Comparison of ENCODE assay signal across 8 cellular contexts in genomic region chr19:48493718-48494515, GRCh38. TPM values are rescaled to one million over a fixed set of nuclear protein-coding genes. Genes with fewer than 3 reads are reported as not detected.
A peak's percentile ranks its signal among the peaks of the same experiment; 100 is the strongest.
DNase-seq lines count a peak whose midpoint lies in the region; ATAC-seq and TF ChIP-seq lines count a peak whose summit lies in the region.

No MANE protein-coding gene starts in this region.

- CTCF ChIA-PET in A673 (lab: Charles Lee), result interaction anchor here (0.5 to 1.4 kb wide), 5 partner anchors 12 to 103 kb away, joined by 3 to 12 read pairs (median 7); partner anchors contain the start of gene KDELR1

- intact Hi-C loops in A673 (cut with micrococcal nuclease; ENCODE audit: unreplicated experiment), result loop anchor here (5.0 kb wide), 1 partner anchor 172 kb away; a partner anchor contains a TSS

- H3K4ac ChIP-seq in mesenchymal stem cell (ENCODE audit: low read depth in 1 of 2, low read length in 2 of 2), result peak overlapping the region; percentile 13 to 79

- H3K4me1 ChIP-seq in A673 (ENCODE audit: insufficient read depth, low read length, poor library complexity, severe bottlenecking) (peaks cover 38% of the 10 kb centered on the region), mesenchymal stem cell (ENCODE audit: control insufficient read depth, insufficient read depth, low read depth, low read length) (peaks cover 23% of the 10 kb centered on the region)

- peak overlapping the region; percentile 81 for H4K8ac ChIP-seq in mesenchymal stem cell (ENCODE audit: low read length)

- H3K18ac ChIP-seq in mesenchymal stem cell (ENCODE audit: low read depth in 1 of 2, low read length in 2 of 2), result peak overlapping the region; percentile 86 to 87

- no peak overlapping the region for H2BK12ac ChIP-seq in mesenchymal stem cell (ENCODE audit: low read length in 2 of 2)

- no peak overlapping the region for H2AK5ac ChIP-seq in mesenchymal stem cell (ENCODE audit: low read length, severe bottlenecking)

- H3K9me3 ChIP-seq in A673 (ENCODE audit: low read depth, low read length, poor library complexity, severe bottlenecking), result no peaks in the 10 kb centered on the region
- H3K9me3 ChIP-seq in mesenchymal stem cell (ENCODE audit: control insufficient read depth, low read length), result no peaks in the 10 kb centered on the region

- H3K27ac ChIP-seq in A673 (ENCODE audit: low read depth, low read length, poor library complexity, severe bottlenecking), result peak overlapping the region; percentile 73
- no peak overlapping the region for H3K27ac ChIP-seq in brain microvascular endothelial cell
- no peak overlapping the region for H3K27ac ChIP-seq in mesenchymal stem cell (ENCODE audit: low read length, poor library complexity, severe bottlenecking)

- TF ChIP-seq CTCF in A673 (conservative IDR thresholded peaks at IDR 0.05; ENCODE audit: low read depth, low read length), result no peak
- no peak for TF ChIP-seq CTCF in brain microvascular endothelial cell (IDR thresholded peaks at IDR 0.05; ENCODE audit: low read depth, low read length, missing control alignments)

- no TSS peak for BruUV-seq in A673 (replicated peaks; lab: Mats Ljungman, UMichigan)

- H3K4me3 ChIP-seq in A673 (ENCODE audit: low read depth, low read length, poor library complexity, severe bottlenecking) (peak overlapping the region; percentile 61), brain microvascular endothelial cell (ENCODE audit: low read depth, low read length) (peak overlapping the region; percentile 60), mesenchymal stem cell (ENCODE audit: insufficient read depth in 1 of 2, low read depth in 1 of 2, low read length in 2 of 2) (peak overlapping the region; percentile 53 to 76)

- 12% methylated on average over 55 of the region's 74 CpGs for WGBS in mesenchymal stem cell

- H3K27me3 ChIP-seq in A673 (replicated peaks; ENCODE audit: insufficient read depth, low read depth, low read length, poor library complexity), result peaks cover under 1% of the 10 kb centered on the region
- H3K27me3 ChIP-seq in brain microvascular endothelial cell (replicated peaks), result peaks cover 18% of the 10 kb centered on the region
- H3K27me3 ChIP-seq in mesenchymal stem cell (ENCODE audit: control insufficient read depth in 1 of 2, insufficient read depth in 1 of 2, low read length in 2 of 2), result peaks cover 27 to 50% of the 10 kb centered on the region in 2 experiments

- in situ Hi-C loops in brain microvascular endothelial cell (cut with HindIII; ENCODE audit: low pct_ligation_motif_present, low sequenced_read_pairs), result no loop called here

- H3K4me2 ChIP-seq in mesenchymal stem cell (ENCODE audit: low read length, poor library complexity, severe bottlenecking), result peak overlapping the region; percentile 33

- H3K36me3 ChIP-seq in A673 (ENCODE audit: insufficient read depth, low read length, poor library complexity, severe bottlenecking), result no peaks in the 10 kb centered on the region
- no peaks in the 10 kb centered on the region for H3K36me3 ChIP-seq in brain microvascular endothelial cell (replicated peaks)
- no peaks in the 10 kb centered on the region for H3K36me3 ChIP-seq in mesenchymal stem cell (ENCODE audit: control insufficient read depth in 1 of 2, insufficient read depth in 2 of 2, low read depth in 1 of 2, low read length in 2 of 2)

- H2BK5ac ChIP-seq in mesenchymal stem cell (ENCODE audit: low read depth, low read length, poor library complexity, severe bottlenecking), result no peak overlapping the region

- H3K23ac ChIP-seq in mesenchymal stem cell (ENCODE audit: low read length in 2 of 2), result peak overlapping the region in 1 of 2 experiments; percentile 34

- ATAC-seq in HG02571 (IDR thresholded peaks at IDR 0.05; ENCODE audit: unreplicated experiment) (peak; percentile 4), HG03354 (IDR thresholded peaks at IDR 0.05; ENCODE audit: poor library complexity, severe bottlenecking, unreplicated experiment) (no peak), GM19452 (IDR thresholded peaks at IDR 0.05; ENCODE audit: unreplicated experiment) (no peak), HG03139 (IDR thresholded peaks at IDR 0.05; ENCODE audit: unreplicated experiment) (no peak)

- POLR2A ChIA-PET in A673 (lab: Charles Lee; ENCODE audit: low non-redundant PET), result interaction anchor here (0.6 kb wide), 4 partner anchors 70 to 1268 kb away, joined by 5 to 10 read pairs (median 9); partner anchors contain the start of gene RUVBL2

- DNase-seq in A673 (ENCODE audit: low spot score), result no peak
- no peak for DNase-seq in brain microvascular endothelial cell
- no peak for DNase-seq in mesenchymal stem cell
- DNase-seq in NCI-H2029 treated with DMSO at 0.1 percent for 48 hours (lab: John Stamatoyannopoulos, UW), result no peak

- H3K79me1 ChIP-seq in mesenchymal stem cell (replicated peaks; ENCODE audit: low read length, poor library complexity, severe bottlenecking), result no peaks in the 10 kb centered on the region

- H3K14ac ChIP-seq in mesenchymal stem cell (ENCODE audit: low read length in 2 of 2), result peak overlapping the region in 1 of 2 experiments; percentile 66

- H2BK120ac ChIP-seq in mesenchymal stem cell (ENCODE audit: low read depth, low read length), result no peak overlapping the region

- H3K9ac ChIP-seq in mesenchymal stem cell (ENCODE audit: low read length), result peak overlapping the region; percentile 62

- H4K91ac ChIP-seq in mesenchymal stem cell (ENCODE audit: low read length), result peak overlapping the region; percentile 57

- H2AFZ ChIP-seq in mesenchymal stem cell (ENCODE audit: low read depth, low read length), result peak overlapping the region; percentile 66

- H2BK15ac ChIP-seq in mesenchymal stem cell (ENCODE audit: low read depth, poor library complexity, severe bottlenecking), result peak overlapping the region; percentile 44

RNA-seq across cellular contexts. Expression of gene LMTK3, which starts 17.7 kb away (rescaled TPM):
- total RNA-seq in A673 (2021), result 0.52 and 1.0 TPM in 2 replicates
- polyA plus RNA-seq in mesenchymal stem cell (2013, experiment 1 of 2), result 0.66 TPM
- 0.55 TPM for polyA plus RNA-seq in mesenchymal stem cell (2013, experiment 2 of 2)

RNA-seq across cellular contexts. Expression of gene CYTH2, which starts 24.7 kb away (rescaled TPM):
- 120 and 125 TPM in 2 replicates for total RNA-seq in A673 (2021)
- polyA plus RNA-seq in mesenchymal stem cell (2013, experiment 1 of 2), result 47.7 TPM
- polyA plus RNA-seq in mesenchymal stem cell (2013, experiment 2 of 2), result 45.1 TPM

RNA-seq across cellular contexts. Expression of gene KCNJ14, which starts 38.5 kb away (rescaled TPM):
- 6.5 and 7.0 TPM in 2 replicates for total RNA-seq in A673 (2021)
- 0.25 TPM for polyA plus RNA-seq in mesenchymal stem cell (2013, experiment 1 of 2)
- polyA plus RNA-seq in mesenchymal stem cell (2013, experiment 2 of 2), result 0.21 TPM

RNA-seq across cellular contexts. Expression of gene GRWD1, which starts 48.1 kb away (rescaled TPM):
- 86.4 and 109 TPM in 2 replicates for total RNA-seq in A673 (2021)
- polyA plus RNA-seq in mesenchymal stem cell (2013, experiment 1 of 2), result 10.0 TPM
- 9.0 TPM for polyA plus RNA-seq in mesenchymal stem cell (2013, experiment 2 of 2)

RNA-seq across cellular contexts. Expression of gene SULT2B1, which starts 58.1 kb away (rescaled TPM):
- 0.24 and 0.60 TPM in 2 replicates for total RNA-seq in A673 (2021)
- 0.83 TPM for polyA plus RNA-seq in mesenchymal stem cell (2013, experiment 1 of 2)
- polyA plus RNA-seq in mesenchymal stem cell (2013, experiment 2 of 2), result 0.70 TPM
